8 cellular contexts compared by ENCODE assay signal in genomic region chr5:156824800-156825199, GRCh38. TPM values are rescaled to one million over a fixed set of nuclear protein-coding genes. Genes with fewer than 3 reads are reported as not detected.
DNase-seq lines count a peak whose midpoint lies in the region; ATAC-seq and TF ChIP-seq lines count a peak whose summit lies in the region.

No MANE protein-coding gene starts in this region.

- H3K27me3 Mint-ChIP-seq in Caco-2 (ENCODE audit: insufficient read depth, unreplicated experiment) = no peaks in the 10 kb centered on the region
- H3K27me3 Mint-ChIP-seq in brain = peaks cover 7% of the 10 kb centered on the region

- POLR2A ChIA-PET in Caco-2 (lab: Charles Lee) = no interaction called here

- 0 out of 2 replicates have a peak, but pooled peaks cover 9% of the 10 kb centered on the region for H3K4me1 ChIP-seq in Caco-2

- DNase-seq in Caco-2 (peak in 1 of 2 experiments; percentile 49), NCI-H1105 (lab: John Stamatoyannopoulos, UW) (peak; percentile 32), middle frontal gyrus (ENCODE audit: extremely low spot score, low spot score) (peak; percentile 28), ureter (ENCODE audit: low spot score) (no peak), islet precursor cell (no peak)
- DNase-seq in activated CD4-positive, alpha-beta T cell treated with anti-CD3 and anti-CD28 coated beads for 1 hour = no peak

- intact Hi-C loops in Caco-2 (cut with micrococcal nuclease; ENCODE audit: unreplicated experiment) = loop anchor here (2.0 kb wide), 3 partner anchors 308 to 1208 kb away; no protein-coding TSS in a partner anchor

- H3K36me3 Mint-ChIP-seq in Caco-2 (ENCODE audit: insufficient read depth, unreplicated experiment) (no peaks in the 10 kb centered on the region), brain (no peaks in the 10 kb centered on the region)

- H3K9me3 Mint-ChIP-seq in Caco-2 (ENCODE audit: unreplicated experiment) = no peaks in the 10 kb centered on the region
- peaks cover 0 to 12% (median 9%) of the 10 kb centered on the region in 5 experiments for H3K9me3 Mint-ChIP-seq in brain

- no TSS peak for BruUV-seq in Caco-2 (replicated peaks; lab: Mats Ljungman, UMichigan)

- H3K4me3 Mint-ChIP-seq in Caco-2 (ENCODE audit: unreplicated experiment) (no peak overlapping the region), brain (no peak overlapping the region)

- peaks cover 5% of the 10 kb centered on the region; the same call in 1 of the 2 replicates for H3K9me3 ChIP-seq in Caco-2

- TF ChIP-seq CTCF in Caco-2 (IDR thresholded peaks at IDR 0.05; ENCODE audit: insufficient read depth in 1 of 2, low read depth in 1 of 2, low read length in 1 of 2, severe bottlenecking in 1 of 2, unreplicated experiment in 1 of 2) = peak; percentile 44 to 55
- peak; percentile 80 to 84 for TF ChIP-seq CTCF in brain (conservative IDR thresholded peaks at IDR 0.05)

- H3K36me3 ChIP-seq in Caco-2 (ENCODE audit: control insufficient read depth, insufficient read depth, low read length) = no peaks in the 10 kb centered on the region

- no peak overlapping the region for H3K4me3 ChIP-seq in Caco-2 (ENCODE audit: low read depth, low read length)

- H3K4me1 Mint-ChIP-seq in Caco-2 (ENCODE audit: low read depth, unreplicated experiment) (peaks cover 13% of the 10 kb centered on the region), brain (peaks cover 15% of the 10 kb centered on the region)

- no peak overlapping the region for H3K27ac Mint-ChIP-seq in Caco-2 (ENCODE audit: unreplicated experiment)
- H3K27ac Mint-ChIP-seq in brain = peak overlapping the region in 1 of 5 experiments; percentile 80

- no peaks in the 10 kb centered on the region for H3K27me3 ChIP-seq in Caco-2 (replicated peaks; ENCODE audit: control insufficient read depth, insufficient read depth, low read length)

- CTCF ChIA-PET in Caco-2 (lab: Charles Lee) = interaction anchor here (0.5 to 1.0 kb wide), 5 partner anchors 272 to 1125 kb away, joined by 3 to 5 read pairs (median 3); no protein-coding TSS in a partner anchor

- ATAC-seq in HG03039 (IDR thresholded peaks at IDR 0.05; ENCODE audit: unreplicated experiment) = no peak

RNA-seq across cellular contexts. Expression of gene PPP1R2B, which starts 25.3 kb away (rescaled TPM):
- total RNA-seq in Caco-2 (2022) (not detected in 2 replicates), ureter (not detected)
- polyA plus RNA-seq in brain (ENCODE audit: insufficient read depth, low read depth, low replicate concordance) = not detected

Comparison
In these comparisons a context has a peak if more than half of its experiments do, and no peak if none do; other contexts are left out.
1. DNase-seq: peak in NCI-H1105 (single experiment) and middle frontal gyrus (single experiment); none in ureter (single experiment), islet precursor cell (single experiment) and activated CD4-positive, alpha-beta T cell treated with anti-CD3 and anti-CD28 coated beads for 1 hour (single experiment).